Comparison of ENCODE assay signal across 3 cellular contexts in genomic region chr13:44044544-44045178, GRCh38.
TF ChIP-seq lines count a peak whose summit lies in the region.

No MANE protein-coding gene starts in this region.

TF ChIP-seq in A549, 52 proteins besides CTCF, POLR2A, EP300 and RAD21:
- TF ChIP-seq REST (IDR thresholded peaks at IDR 0.05), result no peak
- TF ChIP-seq ZSCAN20 (CRISPR knock-in tag; IDR thresholded peaks at IDR 0.05), result no peak
- TF ChIP-seq RARB (CRISPR knock-in tag; IDR thresholded peaks at IDR 0.05), result no peak
- peak; percentile 40 for TF ChIP-seq MAFK (IDR thresholded peaks at IDR 0.05; ENCODE audit: partially characterized antibody)
- no peak for TF ChIP-seq HOXA7 (CRISPR knock-in tag; IDR thresholded peaks at IDR 0.05)
- TF ChIP-seq GATA3 (IDR thresholded peaks at IDR 0.05; ENCODE audit: borderline replicate concordance), result peak; percentile 24; the same call in 1 of the 2 replicates
- TF ChIP-seq MAX (IDR thresholded peaks at IDR 0.05), result no peak
- TF ChIP-seq KDM1A (IDR thresholded peaks at IDR 0.05; ENCODE audit: low read depth), result no peak
- no peak for TF ChIP-seq MYC (IDR thresholded peaks at IDR 0.05; ENCODE audit: borderline replicate concordance, low read length)
- TF ChIP-seq BCL3 (IDR thresholded peaks at IDR 0.05), result no peak
- no peak for TF ChIP-seq HDAC2 (IDR thresholded peaks at IDR 0.05)
- TF ChIP-seq ESRRA (IDR thresholded peaks at IDR 0.05; ENCODE audit: borderline replicate concordance, low read length), result no peak

TF ChIP-seq in GM23338, 12 proteins besides CTCF, POLR2A, EP300 and RAD21 (continues in another document):
- TF ChIP-seq ZNF462 (CRISPR knock-in tag; IDR thresholded peaks at IDR 0.05), result no peak
- no peak for TF ChIP-seq POLR2AphosphoS5 (IDR thresholded peaks at IDR 0.05; ENCODE audit: low read depth)
- TF ChIP-seq EZH2phosphoT487 (IDR thresholded peaks at IDR 0.05; ENCODE audit: unreplicated experiment), result no peak
- no peak for TF ChIP-seq ZNF114 (CRISPR knock-in tag; IDR thresholded peaks at IDR 0.05)
- no peak for TF ChIP-seq REST (IDR thresholded peaks at IDR 0.05; ENCODE audit: unreplicated experiment)
- TF ChIP-seq CREB1 (CRISPR knock-in tag; IDR thresholded peaks at IDR 0.05; ENCODE audit: low read depth), result no peak
- TF ChIP-seq ETS1 (IDR thresholded peaks at IDR 0.05), result no peak
- no peak for TF ChIP-seq NANOG (IDR thresholded peaks at IDR 0.05; ENCODE audit: borderline replicate concordance)

TF ChIP-seq in WTC11, 78 proteins besides CTCF, POLR2A, EP300 and RAD21:
- TF ChIP-seq AFF4 (CRISPR knock-in tag; IDR thresholded peaks at IDR 0.05; ENCODE audit: borderline replicate concordance) (no peak), ZNF532 (CRISPR knock-in tag; IDR thresholded peaks at IDR 0.05; ENCODE audit: borderline replicate concordance) (no peak), SOX15 (CRISPR knock-in tag; IDR thresholded peaks at IDR 0.05) (no peak), FOXJ3 (CRISPR knock-in tag; IDR thresholded peaks at IDR 0.05; ENCODE audit: borderline replicate concordance) (no peak), RELA (CRISPR knock-in tag; IDR thresholded peaks at IDR 0.05; ENCODE audit: borderline replicate concordance) (no peak), IRF1 (CRISPR knock-in tag; IDR thresholded peaks at IDR 0.05) (no peak), STAT6 (CRISPR knock-in tag; conservative IDR thresholded peaks at IDR 0.05; ENCODE audit: low read depth) (no peak), E2F4 (CRISPR knock-in tag; IDR thresholded peaks at IDR 0.05; ENCODE audit: borderline replicate concordance, low read depth) (no peak), ELF4 (CRISPR knock-in tag; IDR thresholded peaks at IDR 0.05; ENCODE audit: low read depth) (no peak), EMX1 (CRISPR knock-in tag; IDR thresholded peaks at IDR 0.05) (no peak), PREB (CRISPR knock-in tag; IDR thresholded peaks at IDR 0.05; ENCODE audit: borderline replicate concordance) (no peak), MYBL2 (CRISPR knock-in tag; IDR thresholded peaks at IDR 0.05) (no peak), HMGXB4 (CRISPR knock-in tag; IDR thresholded peaks at IDR 0.05) (no peak)
